1 cellular context compared by ENCODE assay signal in genomic region chr1:180290265-180291001, GRCh38.
TF ChIP-seq lines count a peak whose summit lies in the region.

No MANE protein-coding gene starts in this region.

TF ChIP-seq in H1, 55 proteins besides CTCF, POLR2A, EP300 and RAD21:
- TF ChIP-seq PHF8 (conservative IDR thresholded peaks at IDR 0.05; ENCODE audit: low read depth, low read length): no peak
